Comparison of ENCODE assay signal across 26 cellular contexts in genomic region chr2:241570961-241571581, GRCh38. TPM values are rescaled to one million over a fixed set of nuclear protein-coding genes. Genes with fewer than 3 reads are reported as not detected.
DNase-seq lines count a peak whose midpoint lies in the region; ATAC-seq and TF ChIP-seq lines count a peak whose summit lies in the region.
"Had no signal": no experiment of that assay in that cellular context is flagged by ENCODE, and none has a peak within 500 bp of the region (broad histone marks: within the 10 kb centered on the region; RNA-seq: fewer than 3 reads in every experiment).

No MANE protein-coding gene starts in this region.

- TF ChIP-seq CTCF in lower lobe of right lung (IDR thresholded peaks at IDR 0.05), result no peak

- no peak overlapping the region for H3K27ac Mint-ChIP-seq in stimulated activated effector memory CD8-positive, alpha-beta T cell treated with anti-CD3 and anti-CD28 coated beads, Interleukin-12 subunit alpha, Interleukin-12 subunit beta, amount 100 ng/mL, for 72 hours
- H3K27ac Mint-ChIP-seq: activated CD4-positive, alpha-beta memory T cell treated with anti-CD3 and anti-CD28 coated beads for 36 hours; GM23338; memory B cell; T-helper 17 cell had no signal

- no peak overlapping the region for H3K27ac ChIP-seq in lower lobe of right lung
- H3K27ac ChIP-seq: cardiac muscle cell, foreskin keratinocyte, parathyroid adenoma, PC-9, SJSA1, suprapubic skin had no signal

- no peaks in the 10 kb centered on the region for H3K27me3 ChIP-seq in lower lobe of right lung (ENCODE audit: low read depth)
- H3K27me3 ChIP-seq: cardiac muscle cell, foreskin keratinocyte, SJSA1, suprapubic skin had no signal

- H3K9me3 Mint-ChIP-seq in stimulated activated effector memory CD8-positive, alpha-beta T cell treated with anti-CD3 and anti-CD28 coated beads, Interleukin-12 subunit alpha, Interleukin-12 subunit beta, amount 100 ng/mL, for 72 hours, result no peaks in the 10 kb centered on the region
- H3K9me3 Mint-ChIP-seq: activated CD4-positive, alpha-beta memory T cell treated with anti-CD3 and anti-CD28 coated beads for 36 hours; GM23338; memory B cell had no signal

- H3K36me3 ChIP-seq in lower lobe of right lung, result peaks cover 34% of the 10 kb centered on the region

- H3K9me3 ChIP-seq in lower lobe of right lung, result no peaks in the 10 kb centered on the region
- H3K9me3 ChIP-seq: suprapubic skin had no signal

- intact Hi-C loops in Right ventricle myocardium inferior (cut with DNase I) (no loop called here), cardiac septum (cut with DNase I) (no loop called here), lower lobe of right lung (cut with DNase I) (no loop called here)

- peaks cover 9% of the 10 kb centered on the region for H3K36me3 Mint-ChIP-seq in stimulated activated effector memory CD8-positive, alpha-beta T cell treated with anti-CD3 and anti-CD28 coated beads, Interleukin-12 subunit alpha, Interleukin-12 subunit beta, amount 100 ng/mL, for 72 hours
- H3K36me3 Mint-ChIP-seq: activated CD4-positive, alpha-beta memory T cell treated with anti-CD3 and anti-CD28 coated beads for 36 hours had no signal

- no peak overlapping the region for H3K4me3 Mint-ChIP-seq in stimulated activated effector memory CD8-positive, alpha-beta T cell treated with anti-CD3 and anti-CD28 coated beads, Interleukin-12 subunit alpha, Interleukin-12 subunit beta, amount 100 ng/mL, for 72 hours
- H3K4me3 Mint-ChIP-seq: activated CD4-positive, alpha-beta memory T cell treated with anti-CD3 and anti-CD28 coated beads for 36 hours; GM23338; memory B cell; T-helper 17 cell had no signal

- no peak overlapping the region for H3K4me3 ChIP-seq in lower lobe of right lung
- H3K4me3 ChIP-seq: cardiac muscle cell, GM23338, PC-9, SJSA1, suprapubic skin had no signal

- peak; percentile 21 for ATAC-seq in Right ventricle myocardium inferior
- ATAC-seq in lower lobe of right lung, result peak in 1 of 2 donors; percentile 24
- ATAC-seq in stimulated activated effector memory CD8-positive, alpha-beta T cell treated with anti-CD3 and anti-CD28 coated beads, Interleukin-12 subunit alpha, Interleukin-12 subunit beta, amount 100 ng/mL, for 72 hours, result peak; percentile 31
- no peak for ATAC-seq in GM18498 (IDR thresholded peaks at IDR 0.05; ENCODE audit: unreplicated experiment)
- ATAC-seq in activated CD4-positive, CD25-positive, alpha-beta regulatory T cell treated with anti-CD3 and anti-CD28 coated beads, Interleukin-2, amount 50 U/mL, for 24 hours, result no peak
- no peak for ATAC-seq in HG03196 (IDR thresholded peaks at IDR 0.05; ENCODE audit: unreplicated experiment)
- ATAC-seq: foreskin keratinocyte, GM23338, T-helper 17 cell had no signal

- no peak for DNase-seq in Right ventricle myocardium inferior (ENCODE audit: missing footprints)
- DNase-seq in cardiac septum (ENCODE audit: low spot score), result no peak
- DNase-seq in ecto neural progenitor cell (ENCODE audit: low spot score), result peak; percentile 35
- peak; percentile 51 for DNase-seq in lower lobe of right lung
- no peak for DNase-seq in stimulated activated effector memory CD8-positive, alpha-beta T cell treated with anti-CD3 and anti-CD28 coated beads, Interleukin-12 subunit alpha, Interleukin-12 subunit beta, amount 100 ng/mL, for 72 hours (ENCODE audit: low spot score in 2 of 2)
- DNase-seq: activated CD4-positive, alpha-beta memory T cell treated with anti-CD3 and anti-CD28 coated beads for 36 hours; activated gamma-delta T cell treated with Interleukin-2 at 50 U/mL for 16 hours; activated T-cell treated with anti-CD3 and anti-CD28 coated beads for 4 hours; amygdala; dermis blood vessel endothelial cell; foreskin keratinocyte; hypothalamus; NCI-H1092 treated with DMSO at 0.1 percent for 48 hours; NCI-H2029; NCI-H345; PC-9; T-helper 17 cell had no signal

- H3K4me1 ChIP-seq in lower lobe of right lung, result no peaks in the 10 kb centered on the region
- H3K4me1 ChIP-seq: foreskin keratinocyte, parathyroid adenoma, suprapubic skin had no signal

- no peaks in the 10 kb centered on the region for H3K4me1 Mint-ChIP-seq in stimulated activated effector memory CD8-positive, alpha-beta T cell treated with anti-CD3 and anti-CD28 coated beads, Interleukin-12 subunit alpha, Interleukin-12 subunit beta, amount 100 ng/mL, for 72 hours
- H3K4me1 Mint-ChIP-seq: GM23338, memory B cell had no signal

RNA-seq across cellular contexts. Expression of gene BOK, which starts 12.5 kb away (rescaled TPM):
- 4.5 TPM for total RNA-seq in Right ventricle myocardium inferior
- 4.5 TPM for total RNA-seq in cardiac septum
- 44.2 TPM for total RNA-seq in lower lobe of right lung
- total RNA-seq: T-helper 17 cell had no signal

Comparison
In these comparisons a context has a peak if more than half of its experiments do, and no peak if none do; other contexts are left out.
1. ATAC-seq: peak in Right ventricle myocardium inferior (single experiment) and stimulated activated effector memory CD8-positive, alpha-beta T cell treated with anti-CD3 and anti-CD28 coated beads, Interleukin-12 subunit alpha, Interleukin-12 subunit beta, amount 100 ng/mL, for 72 hours (single experiment); none in GM18498 (single experiment), activated CD4-positive, CD25-positive, alpha-beta regulatory T cell treated with anti-CD3 and anti-CD28 coated beads, Interleukin-2, amount 50 U/mL, for 24 hours (0 of 2) and HG03196 (single experiment).
2. DNase-seq: peak in ecto neural progenitor cell (single experiment) and lower lobe of right lung (single experiment); none in Right ventricle myocardium inferior (single experiment), cardiac septum (single experiment) and stimulated activated effector memory CD8-positive, alpha-beta T cell treated with anti-CD3 and anti-CD28 coated beads, Interleukin-12 subunit alpha, Interleukin-12 subunit beta, amount 100 ng/mL, for 72 hours (0 of 2).